ENCODE assay signal across 8 cellular contexts in the genomic region with DNA sequence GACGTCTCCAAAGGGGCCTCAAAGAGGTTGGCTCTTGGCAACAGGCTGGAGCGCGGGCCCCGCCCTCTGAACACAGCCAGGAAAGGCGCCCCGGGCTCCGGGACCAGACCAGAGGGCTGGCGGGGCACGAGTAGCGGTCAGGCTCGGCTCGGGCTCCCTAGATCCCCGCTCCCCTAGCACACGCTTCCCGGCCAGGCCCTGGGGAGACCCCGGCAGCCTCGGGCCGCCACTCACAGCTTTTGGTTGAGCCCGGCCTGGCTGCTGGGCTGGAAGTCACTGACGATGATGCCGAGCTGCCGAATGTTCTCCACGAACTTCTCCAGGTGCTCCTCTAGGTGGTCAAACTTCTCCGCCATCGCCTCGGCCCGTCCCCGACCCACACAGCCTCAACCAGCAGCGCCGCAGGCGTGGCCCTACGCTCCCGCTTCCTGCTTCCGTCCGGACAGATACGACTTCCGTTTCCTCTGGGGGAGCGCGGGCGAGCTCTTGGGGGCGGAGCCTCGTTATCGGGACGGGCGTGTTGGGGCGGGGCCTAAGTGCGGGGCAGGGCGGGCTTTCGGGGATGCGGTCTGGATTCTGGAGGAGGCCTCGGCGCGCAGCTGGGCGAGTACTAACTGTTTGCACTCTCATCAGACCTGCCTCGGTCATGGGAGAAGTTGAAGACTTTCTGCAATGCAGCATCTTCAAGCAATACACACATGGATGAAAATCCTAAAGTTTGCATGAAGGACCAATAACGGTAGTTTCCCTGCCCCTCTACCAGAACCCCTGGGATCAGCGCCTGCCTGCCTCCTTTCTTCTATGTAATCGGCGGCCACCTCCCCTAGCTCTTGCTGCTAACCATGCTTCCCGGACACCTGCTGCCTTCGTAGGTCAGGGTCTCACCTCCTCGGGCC. TPM values are rescaled to one million over a fixed set of nuclear protein-coding genes. Genes with fewer than 3 reads are reported as not detected.
DNase-seq lines count a peak whose midpoint lies in the region; ATAC-seq and TF ChIP-seq lines count a peak whose summit lies in the region.

A gene with protein sequence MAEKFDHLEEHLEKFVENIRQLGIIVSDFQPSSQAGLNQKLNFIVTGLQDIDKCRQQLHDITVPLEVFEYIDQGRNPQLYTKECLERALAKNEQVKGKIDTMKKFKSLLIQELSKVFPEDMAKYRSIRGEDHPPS (minus strand): TSS at position 420 of the 896 bp plus-strand sequence. CDS start 64 bp downstream, at position 356.

- H3K14ac ChIP-seq in trophoblast cell (ENCODE audit: low read length) = peak within 1 kb of the TSS; percentile 90

- peak within 1 kb of the TSS; percentile 91 for H2AFZ ChIP-seq in trophoblast cell (ENCODE audit: insufficient read depth, low read length, poor library complexity)

- intact Hi-C loops in transverse colon (cut with DNase I; ENCODE audit: low total_unique reads) = loop anchor here (5.0 kb wide), 1 partner anchor 886 kb away; no protein-coding TSS in a partner anchor

- H3K27me3 ChIP-seq in cardiac muscle cell = no peaks in the 10 kb centered on the region
- no peaks in the 10 kb centered on the region for H3K27me3 ChIP-seq in trophoblast cell (ENCODE audit: insufficient read depth, low read length)
- H3K27me3 ChIP-seq in transverse colon = peaks cover 2% of the 10 kb centered on the region

- H3K36me3 ChIP-seq in cardiac muscle cell (peaks cover 18% of the 10 kb centered on the region), trophoblast cell (ENCODE audit: control insufficient read depth in 1 of 2, insufficient read depth in 2 of 2, low read length in 2 of 2) (peaks cover 13 to 20% of the 10 kb centered on the region in 2 experiments), transverse colon (peaks cover 0 to 33% (median 13%) of the 10 kb centered on the region in 4 donors)

- peak within 1 kb of the TSS; percentile 64 for H3K4me2 ChIP-seq in trophoblast cell (ENCODE audit: low read length)

- peak; percentile 81 for TF ChIP-seq POLR2A in transverse colon (IDR thresholded peaks at IDR 0.05)

- H4K8ac ChIP-seq in trophoblast cell (ENCODE audit: low read depth, low read length) = peak within 1 kb of the TSS; percentile 93

- H3K79me1 ChIP-seq in trophoblast cell (ENCODE audit: low read length) = peaks cover 4% of the 10 kb centered on the region

- H4K12ac ChIP-seq in trophoblast cell (ENCODE audit: low read depth, low read length) = peak within 1 kb of the TSS; percentile 91

- in situ Hi-C loops in transverse colon (cut with MboI; ENCODE audit: low pct_ligation_motif_present in 1 of 4, low pct_unique_long_range_greater_than_20kb in 1 of 4, low sequenced_read_pairs in 3 of 4) = no loop called here

- H2BK5ac ChIP-seq in trophoblast cell (ENCODE audit: low read depth, low read length, poor library complexity) = peak within 1 kb of the TSS; percentile 49

- H3K79me2 ChIP-seq in trophoblast cell (ENCODE audit: control insufficient read depth, insufficient read depth, low read length, poor library complexity) = peaks cover 8% of the 10 kb centered on the region

- peak within 1 kb of the TSS; percentile 86 for H3K4me3 ChIP-seq in GM12864 (ENCODE audit: low read depth, low read length)
- peak within 1 kb of the TSS; percentile 78 for H3K4me3 ChIP-seq in cardiac muscle cell
- peak within 1 kb of the TSS; percentile 86 for H3K4me3 ChIP-seq in trophoblast cell (ENCODE audit: low read depth, low read length)
- H3K4me3 ChIP-seq in transverse colon = peak within 1 kb of the TSS; percentile 72 to 99 (median 93)

- H3K4ac ChIP-seq in trophoblast cell (ENCODE audit: low read depth, low read length) = peak within 1 kb of the TSS; percentile 71

- no peak for TF ChIP-seq EP300 in transverse colon (IDR thresholded peaks at IDR 0.05; ENCODE audit: low read depth)

- peak within 1 kb of the TSS; percentile 5 for H2BK12ac ChIP-seq in trophoblast cell (ENCODE audit: low read length)

- H3K4me1 ChIP-seq in cardiac muscle cell (ENCODE audit: low read depth) = peaks cover 7% of the 10 kb centered on the region
- H3K4me1 ChIP-seq in trophoblast cell (ENCODE audit: control insufficient read depth in 1 of 2, insufficient read depth in 2 of 2, low read length in 2 of 2) = peaks cover 9 to 10% of the 10 kb centered on the region in 2 experiments
- H3K4me1 ChIP-seq in transverse colon = peaks cover 9 to 24% (median 18%) of the 10 kb centered on the region in 4 donors

- H3K23ac ChIP-seq in trophoblast cell (ENCODE audit: low read length) = no peak within 1 kb of the TSS

- H3K9me3 ChIP-seq in cardiac muscle cell (ENCODE audit: low read depth) (no peaks in the 10 kb centered on the region), trophoblast cell (ENCODE audit: insufficient read depth, low read depth, low read length) (no peaks in the 10 kb centered on the region), transverse colon (no peaks in the 10 kb centered on the region)

- peak; percentile 98 for ATAC-seq in HG02759 (IDR thresholded peaks at IDR 0.05; ENCODE audit: unreplicated experiment)

- peak within 1 kb of the TSS; percentile 91 for H3K18ac ChIP-seq in trophoblast cell (ENCODE audit: low read length)

- DNase-seq in GM12864 (ENCODE audit: low read depth) = peak; percentile 83
- DNase-seq in NCI-H1417 (lab: John Stamatoyannopoulos, UW) = peak; percentile 92 to 98 (median 97)
- peak; percentile 79 to 94 for DNase-seq in SW 1271 (lab: John Stamatoyannopoulos, UW)
- DNase-seq in activated naive CD8-positive, alpha-beta T cell treated with anti-CD3 and anti-CD28 coated beads, Interleukin-2, amount 50 U/mL, for 16 hours (ENCODE audit: low read depth, low spot score) = peak; percentile 95
- DNase-seq in cardiac muscle cell (ENCODE audit: low read depth in 1 of 2, low spot score in 1 of 2) = peak; percentile 94 to 95
- peak; percentile 83 to 90 for DNase-seq in trophoblast cell
- peak; percentile 96 for DNase-seq in transverse colon

- peak within 1 kb of the TSS; percentile 94 for H4K91ac ChIP-seq in trophoblast cell (ENCODE audit: low read depth, low read length)

- peak within 1 kb of the TSS; percentile 56 for H2BK120ac ChIP-seq in trophoblast cell (ENCODE audit: insufficient read depth, low read length, poor library complexity)

- no peak for TF ChIP-seq CTCF in GM12864 (IDR thresholded peaks at IDR 0.05; ENCODE audit: low read depth, low read length, missing control alignments)
- no peak for TF ChIP-seq CTCF in cardiac muscle cell (IDR thresholded peaks at IDR 0.05; ENCODE audit: low read depth, low read length)
- no peak for TF ChIP-seq CTCF in transverse colon (IDR thresholded peaks at IDR 0.05)

- no CpG with 5 or more reads among the region's 62 CpGs for WGBS in trophoblast cell (ENCODE audit: extremely low coverage, insufficient coverage, insufficient read length)
- 0 to 3% methylated on average over 2 to 61 of the region's 62 CpGs for WGBS in transverse colon (ENCODE audit: low coverage in 1 of 2), 2 donors

- H3K9ac ChIP-seq in trophoblast cell (ENCODE audit: low read length) = peak within 1 kb of the TSS; percentile 89

- H3K27ac ChIP-seq in cardiac muscle cell = peak within 1 kb of the TSS; percentile 68
- H3K27ac ChIP-seq in trophoblast cell (ENCODE audit: low read depth, low read length) = peak within 1 kb of the TSS; percentile 15
- peak within 1 kb of the TSS; percentile 88 to 94 (median 90) for H3K27ac ChIP-seq in transverse colon

- H2AK5ac ChIP-seq in trophoblast cell (ENCODE audit: low read length) = no peak within 1 kb of the TSS

RNA-seq across cellular contexts. Expression of the gene that starts here (rescaled TPM):
- 11.8 and 15.8 TPM in 2 replicates for total RNA-seq in cardiac muscle cell
- polyA plus RNA-seq in cardiac muscle cell = 55.0 and 63.9 TPM in 2 replicates
- polyA plus RNA-seq in trophoblast cell (2013) = 55.1 and 57.1 TPM in 2 replicates
- 10 to 100 TPM in 3 of 4 donors, 1 to 10 TPM in 1; 9.4 to 25.1 (median 19.6) TPM for total RNA-seq in transverse colon

Comparison
In these comparisons a context has a peak if more than half of its experiments do, and no peak if none do; other contexts are left out.
1. Peak in every context shown above with its lines: DNase-seq, ATAC-seq, H3K4me3 ChIP-seq and H3K27ac ChIP-seq.
2. H3K27ac ChIP-seq: peak in every context shown above with its lines; median percentile 90 in transverse colon; 68 in cardiac muscle cell; 15 in trophoblast cell.